6 cellular contexts compared by ENCODE assay signal in the genomic region with DNA sequence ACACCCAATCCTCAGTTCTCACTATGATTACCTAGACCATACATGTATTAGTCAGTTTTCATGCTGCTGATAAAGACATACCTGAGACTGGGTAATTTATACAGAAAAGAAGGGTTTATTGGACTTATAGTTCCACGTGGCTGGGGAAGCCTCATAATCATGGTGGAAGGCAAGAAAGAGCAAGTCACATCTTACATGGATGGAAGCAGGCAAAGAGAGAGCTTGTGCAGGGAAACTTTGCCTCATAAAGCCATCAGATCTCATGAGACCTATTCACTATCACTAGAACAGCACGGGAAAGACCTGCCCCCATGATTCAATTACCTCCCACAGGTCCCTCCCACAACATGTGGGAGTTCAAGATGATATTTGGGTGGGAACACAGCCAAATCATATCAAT.
DNase-seq lines count a peak whose midpoint lies in the region; ATAC-seq, FAIRE-seq and TF ChIP-seq lines count a peak whose summit lies in the region.
"Not testable (repeated sequence)": the region's sequence is repeated elsewhere in the genome, so short reads cannot be mapped to it uniquely, and the experiment has no call there.

No MANE protein-coding gene starts in this region.

- not testable (repeated sequence) for H3K79me2 ChIP-seq in K562 (ENCODE audit: control insufficient read depth, insufficient read depth, low read length); HepG2 (ENCODE audit: insufficient read depth, low read length)

- not testable (repeated sequence) for H3K79me1 ChIP-seq in mesenchymal stem cell (replicated peaks; ENCODE audit: low read length, poor library complexity, severe bottlenecking)

- TF ChIP-seq EP300 in K562 (IDR thresholded peaks at IDR 0.05; ENCODE audit: low read length); HepG2 (IDR thresholded peaks at IDR 0.05; ENCODE audit: low read depth in 2 of 2, low read length in 2 of 2); HepG2 (CRISPR knock-in tag; IDR thresholded peaks at IDR 0.05; ENCODE audit: borderline replicate concordance): not testable (repeated sequence)

- not testable (repeated sequence) for H3K23ac ChIP-seq in mesenchymal stem cell (ENCODE audit: low read length in 2 of 2)

- H3K4me1 ChIP-seq in HEK293 (ENCODE audit: control insufficient read depth, insufficient read depth, low read length); K562 (replicated peaks in 1 of 2; ENCODE audit: control insufficient read depth in 2 of 2, insufficient read depth in 2 of 2, low read length in 2 of 2): not testable (repeated sequence)
- peaks cover 82% of the 10 kb centered on the region for H3K4me1 ChIP-seq in HepG2 (ENCODE audit: insufficient read depth, low read length)
- peaks cover 15% of the 10 kb centered on the region for H3K4me1 ChIP-seq in mesenchymal stem cell (ENCODE audit: control insufficient read depth, insufficient read depth, low read depth, low read length)

- not testable (repeated sequence) for TF ChIP-seq CTCF in HEK293 (tag by site-specific recombination; IDR thresholded peaks at IDR 0.05); K562 (IDR thresholded peaks at IDR 0.05 in 2 of 3, conservative IDR thresholded peaks at IDR 0.05 in 1 of 3; ENCODE audit: insufficient read depth in 2 of 3, low read depth in 1 of 3, low read length in 3 of 3); HepG2 (CRISPR knock-in tag; IDR thresholded peaks at IDR 0.05)

- H3K27me3 ChIP-seq in K562 (ENCODE audit: control insufficient read depth in 2 of 2, insufficient read depth in 2 of 2, low read length in 2 of 2); HepG2 (ENCODE audit: control insufficient read depth in 1 of 2, insufficient read depth in 2 of 2, low read length in 2 of 2); mesenchymal stem cell (ENCODE audit: control insufficient read depth in 1 of 2, insufficient read depth in 1 of 2, low read length in 2 of 2): not testable (repeated sequence)

- POLR2A ChIA-PET in HEK293 (lab: Yijun Ruan, JAX); K562 (lab: Yijun Ruan, JAX); HepG2 (lab: Yijun Ruan, JAX): not testable (repeated sequence)

- in situ Hi-C loops in K562 (cut with MboI); HepG2 (cut with HindIII; ENCODE audit: extremely low pct_ligation_motif_present, low pct_unique_long_range_greater_than_20kb): not testable (repeated sequence)

- H4K20me1 ChIP-seq in K562 (replicated peaks; ENCODE audit: control insufficient read depth, insufficient read depth, low read length); HepG2 (ENCODE audit: insufficient read depth, low read length): not testable (repeated sequence)

- not testable (repeated sequence) for H2BK120ac ChIP-seq in mesenchymal stem cell (ENCODE audit: low read depth, low read length)

- FAIRE-seq in GM12891 (lab: Jason Lieb, UNC) = peak; percentile 23
- not testable (repeated sequence) for FAIRE-seq in K562 (lab: Jason Lieb, UNC); HepG2 (lab: Jason Lieb, UNC)
- peak; percentile 81 for FAIRE-seq in urothelium cell line (lab: Jason Lieb, UNC)

- not testable (repeated sequence) for H4K91ac ChIP-seq in mesenchymal stem cell (ENCODE audit: low read length)

- peak overlapping the region; percentile 13 for H2AK5ac ChIP-seq in mesenchymal stem cell (ENCODE audit: low read length, severe bottlenecking)

- not testable (repeated sequence) for H2BK5ac ChIP-seq in mesenchymal stem cell (ENCODE audit: low read depth, low read length, poor library complexity, severe bottlenecking)

- H4K8ac ChIP-seq in mesenchymal stem cell (ENCODE audit: low read length) = not testable (repeated sequence)

- TF ChIP-seq RAD21 in K562 (CRISPR knock-in tag; conservative IDR thresholded peaks at IDR 0.05 in 1 of 2, IDR thresholded peaks at IDR 0.05 in 1 of 2); HepG2 (CRISPR knock-in tag; IDR thresholded peaks at IDR 0.05): not testable (repeated sequence)

- not testable (repeated sequence) for ATAC-seq in K562, HepG2

- peak overlapping the region in 1 of 2 experiments; percentile 24 for H2BK12ac ChIP-seq in mesenchymal stem cell (ENCODE audit: low read length in 2 of 2)

- not testable (repeated sequence) for H3K9me1 ChIP-seq in K562 (ENCODE audit: control insufficient read depth, insufficient read depth, low read length)

- not testable (repeated sequence) for H3K4me3 ChIP-seq in HEK293 (ENCODE audit: low read depth, low read length); K562; HepG2 (replicated peaks in 1 of 3; ENCODE audit: insufficient read depth in 1 of 3, low read depth in 2 of 3, low read length in 3 of 3); mesenchymal stem cell (ENCODE audit: insufficient read depth in 1 of 2, low read depth in 1 of 2, low read length in 2 of 2)

- CTCF ChIA-PET in HEK293 (lab: Yijun Ruan, JAX); K562 (lab: Yijun Ruan, JAX; ENCODE audit: low intra/inter-chr PET ratio); HepG2 (lab: Yijun Ruan, JAX; ENCODE audit: low intra/inter-chr PET ratio, low total read pairs): not testable (repeated sequence)

- H2BK15ac ChIP-seq in mesenchymal stem cell (ENCODE audit: low read depth, poor library complexity, severe bottlenecking) = not testable (repeated sequence)

- H3K9me3 ChIP-seq in HEK293 (ENCODE audit: control insufficient read depth, insufficient read depth, low read depth, low read length); K562 (replicated peaks; ENCODE audit: control insufficient read depth, insufficient read depth, low read depth, low read length); HepG2 (ENCODE audit: low read length); mesenchymal stem cell (ENCODE audit: control insufficient read depth, low read length): not testable (repeated sequence)

- not testable (repeated sequence) for H3K18ac ChIP-seq in mesenchymal stem cell (ENCODE audit: low read depth in 1 of 2, low read length in 2 of 2)

- 4% methylated on average over 2 of the region's 2 CpGs for WGBS in K562 (ENCODE audit: insufficient coverage, low coverage, missing lambda C conversion rate)
- WGBS in HepG2 (ENCODE audit: low lambda C conversion rate) = 41% methylated on average over 1 of the region's 2 CpGs
- 76% methylated on average over 2 of the region's 2 CpGs for WGBS in mesenchymal stem cell

- H2AFZ ChIP-seq in K562 (ENCODE audit: low read depth, low read length); HepG2 (ENCODE audit: low read length); mesenchymal stem cell (ENCODE audit: low read depth, low read length): not testable (repeated sequence)

- intact Hi-C loops in K562 (cut with micrococcal nuclease) = not testable (repeated sequence)
- intact Hi-C loops in HepG2 (cut with micrococcal nuclease; ENCODE audit: unreplicated experiment) = loop anchor here (10.0 kb wide), 1 partner anchor 433 kb away; the partner anchor contains the start of gene JUN

- DNase-seq in GM12891 (ENCODE audit: insufficient read length, low spot score); K562 (ENCODE audit: extremely low read depth in 1 of 4, low spot score in 3 of 4); HepG2 (ENCODE audit: low spot score); mesenchymal stem cell; urothelium cell line (ENCODE audit: low spot score): not testable (repeated sequence)

- H3K36me3 ChIP-seq in HEK293 (ENCODE audit: control insufficient read depth in 2 of 2, insufficient read depth in 1 of 2, low read length in 2 of 2); K562 (ENCODE audit: control insufficient read depth, insufficient read depth, low read length); HepG2 (replicated peaks in 1 of 2; ENCODE audit: control insufficient read depth in 1 of 2, insufficient read depth in 2 of 2, low read length in 2 of 2); mesenchymal stem cell (ENCODE audit: control insufficient read depth in 1 of 2, insufficient read depth in 2 of 2, low read depth in 1 of 2, low read length in 2 of 2): not testable (repeated sequence)

- H3K9ac ChIP-seq in K562 (ENCODE audit: insufficient read depth in 1 of 2, low read depth in 2 of 2, low read length in 2 of 2); HepG2 (ENCODE audit: insufficient read depth, low read depth, low read length); mesenchymal stem cell (ENCODE audit: low read length): not testable (repeated sequence)

- H3K14ac ChIP-seq in mesenchymal stem cell (ENCODE audit: low read length in 2 of 2) = not testable (repeated sequence)

- not testable (repeated sequence) for H3K4me2 ChIP-seq in K562 (ENCODE audit: insufficient read depth, low read length); HepG2 (ENCODE audit: low read depth, low read length); mesenchymal stem cell (ENCODE audit: low read length, poor library complexity, severe bottlenecking)

- H3K4ac ChIP-seq in mesenchymal stem cell (ENCODE audit: low read depth in 1 of 2, low read length in 2 of 2) = not testable (repeated sequence)

- not testable (repeated sequence) for BruUV-seq in K562 (replicated peaks; lab: Mats Ljungman, UMichigan); HepG2 (replicated peaks; lab: Mats Ljungman, UMichigan)

- TF ChIP-seq POLR2A in GM12891 (IDR thresholded peaks at IDR 0.05; ENCODE audit: low read depth, low read length); K562 (conservative IDR thresholded peaks at IDR 0.05); HepG2 (IDR thresholded peaks at IDR 0.05; ENCODE audit: insufficient read depth in 1 of 2, low read depth in 2 of 2, low read length in 2 of 2): not testable (repeated sequence)

- not testable (repeated sequence) for H3K27ac ChIP-seq in HEK293 (ENCODE audit: extremely low read depth, low read depth, low read length); K562 (ENCODE audit: extremely low read depth, low read depth, low read length); HepG2 (ENCODE audit: extremely low read length, insufficient read depth, low read length); mesenchymal stem cell (ENCODE audit: low read length, poor library complexity, severe bottlenecking)

TF ChIP-seq in K562, 482 proteins besides CTCF, POLR2A, EP300 and RAD21:
- TF ChIP-seq ZNF431 (CRISPR knock-in tag; IDR thresholded peaks at IDR 0.05) = peak; percentile 94

TF ChIP-seq in HepG2, 621 proteins besides CTCF, POLR2A, EP300 and RAD21:
- peak; percentile 54; the same call in 1 of the 2 replicates for TF ChIP-seq ZNF431 (CRISPR knock-in tag; IDR thresholded peaks at IDR 0.05; ENCODE audit: borderline replicate concordance, low read depth)
